13 cellular contexts compared by ENCODE assay signal in genomic region chr1:229368347-229368746, GRCh38. TPM values are rescaled to one million over a fixed set of nuclear protein-coding genes. Genes with fewer than 3 reads are reported as not detected.
DNase-seq lines count a peak whose midpoint lies in the region; ATAC-seq, FAIRE-seq and TF ChIP-seq lines count a peak whose summit lies in the region.
"Had no signal": no experiment of that assay in that cellular context is flagged by ENCODE, and none has a peak within 500 bp of the region (broad histone marks: within the 10 kb centered on the region; RNA-seq: fewer than 3 reads in every experiment).

No MANE protein-coding gene starts in this region.

- TF ChIP-seq RAD21 in GM12878 (IDR thresholded peaks at IDR 0.05; ENCODE audit: insufficient read depth, low read depth, low read length): no peak

- H3K4me2 ChIP-seq in GM12878 (ENCODE audit: control insufficient read depth, insufficient read depth): peak overlapping the region; percentile 61

- SMC1A ChIA-PET in GM12878 (lab: Charles Lee; ENCODE audit: uncharacterized antibody, unreplicated experiment): no interaction called here

- no peaks in the 10 kb centered on the region for H3K36me3 ChIP-seq in GM12878 (ENCODE audit: control insufficient read depth in 2 of 2, insufficient read depth in 2 of 2, low read length in 1 of 2)

- no TSS peak for BruUV-seq in GM12878 (replicated peaks; lab: Mats Ljungman, UMichigan)

- no peaks in the 10 kb centered on the region for H4K20me1 ChIP-seq in GM12878 (ENCODE audit: control insufficient read depth, insufficient read depth)

- H3K4me1 ChIP-seq in GM12878 (ENCODE audit: control insufficient read depth, insufficient read depth, low read length): peaks cover 14% of the 10 kb centered on the region

- H2AFZ ChIP-seq in GM12878 (ENCODE audit: control insufficient read depth, low read depth, low read length): no peak overlapping the region

- no peak overlapping the region for H3K9ac ChIP-seq in GM12878 (ENCODE audit: control insufficient read depth, insufficient read depth, low read length)

- intact Hi-C loops in GM12878 (cut with micrococcal nuclease; ENCODE audit: unreplicated experiment): loop anchor here (2.0 kb wide), 1 partner anchor 72 kb away; no protein-coding TSS in a partner anchor

- H3K9me3 ChIP-seq in GM12878 (replicated peaks; ENCODE audit: control insufficient read depth, insufficient read depth, low read length): peaks cover 5% of the 10 kb centered on the region; the same call in 2 of the 3 replicates

- in situ Hi-C loops in GM12878 (cut with MboI): no loop called here

- RAD21 ChIA-PET in GM12878 (lab: Charles Lee; ENCODE audit: unreplicated experiment): no interaction called here

- no peak for TF ChIP-seq POLR2A in GM12878 (IDR thresholded peaks at IDR 0.05; ENCODE audit: low read depth, low read length)

- no peak overlapping the region for H3K4me3 ChIP-seq in GM12878

- FAIRE-seq in GM12878 (lab: Jason Lieb, UNC): peak; percentile 81
- FAIRE-seq: astrocyte had no signal

- 0% methylated on average over 2 of the region's 2 CpGs for WGBS in GM12878 (ENCODE audit: insufficient coverage, insufficient replicate concordance, low lambda C conversion rate, missing lambda C conversion rate)

- no peak for TF ChIP-seq EP300 in GM12878 (IDR thresholded peaks at IDR 0.05; ENCODE audit: borderline replicate concordance in 1 of 2, control insufficient read depth in 1 of 2, low read depth in 2 of 2, low read length in 2 of 2)

- ATAC-seq in GM18519 (IDR thresholded peaks at IDR 0.05; ENCODE audit: low FRiP score, unreplicated experiment): peak; percentile 56
- peak; percentile 79 for ATAC-seq in GM21447 (IDR thresholded peaks at IDR 0.05; ENCODE audit: unreplicated experiment)
- ATAC-seq in HG03064 (IDR thresholded peaks at IDR 0.05; ENCODE audit: low read depth, unreplicated experiment): peak; percentile 56
- peak; percentile 85 for ATAC-seq in GM12878

- no peak for TF ChIP-seq CTCF in GM12878 (IDR thresholded peaks at IDR 0.05 in 2 of 3, conservative IDR thresholded peaks at IDR 0.05 in 1 of 3; ENCODE audit: control insufficient read depth in 2 of 3, extremely low read depth in 1 of 3, insufficient read depth in 1 of 3, low read depth in 3 of 3, low read length in 3 of 3)

- POLR2A ChIA-PET in GM12878 (lab: Charles Lee): no interaction called here

- H3K27ac ChIP-seq in GM12878 (ENCODE audit: control insufficient read depth, insufficient read depth): no peak overlapping the region

- CTCF ChIA-PET in GM12878 (lab: Yijun Ruan, JAX): no interaction called here

- peaks cover 3 to 4% of the 10 kb centered on the region in 2 experiments; a peak in 3 of 4 replicates for H3K27me3 ChIP-seq in GM12878 (replicated peaks in 1 of 2; ENCODE audit: control insufficient read depth in 2 of 2, insufficient read depth in 2 of 2, low read length in 1 of 2)

- H3K79me2 ChIP-seq in GM12878 (ENCODE audit: control insufficient read depth, insufficient read depth, low read length): no peaks in the 10 kb centered on the region

- DNase-seq in GM12878 (ENCODE audit: low read depth, low spot score) (peak; percentile 59), DMS153 treated with DMSO at 0.1 percent for 48 hours (lab: John Stamatoyannopoulos, UW; ENCODE audit: unreplicated experiment) (no peak), dedifferentiated amniotic fluid mesenchymal stem cell (ENCODE audit: extremely low spot score) (no peak), AML-193 (lab: John Stamatoyannopoulos, UW) (no peak), HT-29 (ENCODE audit: low spot score) (no peak)
- DNase-seq: NCI-H146, OCI-M1, retina, T1000 had no signal

TF ChIP-seq in GM12878, 131 proteins besides CTCF, POLR2A, EP300 and RAD21:
- TF ChIP-seq CUX1 (IDR thresholded peaks at IDR 0.05; ENCODE audit: insufficient replicate concordance, low read depth, low read length) (no peak), STAT1 (conservative IDR thresholded peaks at IDR 0.05) (no peak), RUNX3 (IDR thresholded peaks at IDR 0.05; ENCODE audit: low read length) (peak; percentile 70), SUPT20H (IDR thresholded peaks at IDR 0.05; ENCODE audit: borderline replicate concordance, control insufficient read depth, low read depth, low read length) (no peak)

RNA-seq across cellular contexts. Expression of gene CCSAP, which starts 25.5 kb away (rescaled TPM):
- total RNA-seq in GM12878 (2013; cell fraction: nucleolus; rRNA removed): 4.1 and 4.4 TPM in 2 replicates
- total RNA-seq in GM12878 (2014; rRNA removed) (2.6 and 3.3 TPM in 2 replicates), GM12878 (2014; rRNA removed; fragmentation: Illumina TruSeq; extraction: Trizol) (3.3 and 3.4 TPM in 2 replicates), GM12878 (2021) (2.8 and 3.0 TPM in 2 replicates)
- 0.89 TPM for polyA plus RNA-seq in GM12878 (2011; ENCODE audit: low read depth)
- polyA plus RNA-seq in GM12878 (2011; rRNA removed) (3.2 and 5.5 TPM in 2 replicates), GM12878 (2014; fragmentation: Illumina TruSeq; extraction: Trizol) (2.9 and 3.5 TPM in 2 replicates), GM12878 (2014; fragmentation: Nextera tagmentation; extraction: Ambion mirVana) (1 to 10 TPM in 1 of 2 experiments, under 1 TPM in 1; 0.75 to 1.4 TPM), GM12878 (2014; rRNA removed) (1.2 and 1.8 TPM in 2 replicates), GM12878 (2016; fragmentation: Nextera tagmentation; extraction: Ambion mirVana) (1 to 10 TPM; 2.8 to 2.9 TPM)
- polyA plus RNA-seq in GM12878 (2011; cell fraction: cytosol; rRNA removed): 0.95 and 1.9 TPM in 2 replicates
- 1.7 and 2.6 TPM in 2 replicates for polyA plus RNA-seq in GM12878 (2011; cell fraction: nucleus; rRNA removed)
- polyA plus RNA-seq in GM12878 (2012): 1.8 and 2.5 TPM in 2 replicates
- 2.3 and 2.4 TPM in 2 replicates for polyA minus RNA-seq in GM12878 (2011; rRNA and poly(A)+ RNA removed)
- polyA minus RNA-seq in GM12878 (2011; cell fraction: cytosol; rRNA and poly(A)+ RNA removed): 1.5 and 2.1 TPM in 2 replicates
- 0.77 and 1.5 TPM in 2 replicates for polyA minus RNA-seq in GM12878 (2011; cell fraction: nucleus; rRNA and poly(A)+ RNA removed)
- total RNA-seq in HT-29 (2014; rRNA removed; shearing (Covaris generic)): 4.3 and 6.6 TPM in 2 replicates
